Comparison of ENCODE assay signal across 1 cellular context in genomic region chr2:199764273-199764800, GRCh38.
TF ChIP-seq lines count a peak whose summit lies in the region.

No MANE protein-coding gene starts in this region.

TF ChIP-seq in HepG2, 621 proteins besides CTCF, POLR2A, EP300 and RAD21 (continued from another document and continues in another):
- TF ChIP-seq ELK4 (CRISPR knock-in tag; IDR thresholded peaks at IDR 0.05; ENCODE audit: borderline replicate concordance) (no peak), RERE (CRISPR knock-in tag; IDR thresholded peaks at IDR 0.05; ENCODE audit: low read depth) (no peak), TRIM24 (CRISPR knock-in tag; IDR thresholded peaks at IDR 0.05) (no peak), XBP1 (CRISPR knock-in tag; IDR thresholded peaks at IDR 0.05) (no peak), REPIN1 (CRISPR knock-in tag; IDR thresholded peaks at IDR 0.05; ENCODE audit: borderline replicate concordance, low read depth) (no peak), TFDP1 (CRISPR knock-in tag; IDR thresholded peaks at IDR 0.05; ENCODE audit: borderline replicate concordance) (no peak), SP4 (CRISPR knock-in tag; IDR thresholded peaks at IDR 0.05) (no peak), RBFOX2 (IDR thresholded peaks at IDR 0.05; ENCODE audit: low read depth, low read length) (no peak), ZNF652 (CRISPR knock-in tag; IDR thresholded peaks at IDR 0.05; ENCODE audit: borderline replicate concordance, low read depth) (no peak), ARNT2 (CRISPR knock-in tag; IDR thresholded peaks at IDR 0.05; ENCODE audit: low read depth) (no peak), MAZ (IDR thresholded peaks at IDR 0.05; ENCODE audit: borderline replicate concordance, low read depth, low read length) (no peak), MAZ (CRISPR knock-in tag; IDR thresholded peaks at IDR 0.05; ENCODE audit: low read depth) (no peak), FOXJ3 (CRISPR knock-in tag; IDR thresholded peaks at IDR 0.05; ENCODE audit: borderline replicate concordance) (0 out of 2 replicates have a peak, but pooled peaks have one; percentile 27), ZBTB25 (CRISPR knock-in tag; IDR thresholded peaks at IDR 0.05) (no peak), CEBPG (CRISPR knock-in tag; IDR thresholded peaks at IDR 0.05) (0 out of 2 replicates have a peak, but pooled peaks have one; percentile 37), HMGA1 (CRISPR knock-in tag; conservative IDR thresholded peaks at IDR 0.05) (no peak), ZBTB14 (CRISPR knock-in tag; IDR thresholded peaks at IDR 0.05) (no peak), TERF1 (CRISPR knock-in tag; IDR thresholded peaks at IDR 0.05) (no peak), IRF2 (CRISPR knock-in tag; IDR thresholded peaks at IDR 0.05) (no peak), SPEN (CRISPR knock-in tag; IDR thresholded peaks at IDR 0.05; ENCODE audit: low read depth) (no peak), YEATS4 (CRISPR knock-in tag; IDR thresholded peaks at IDR 0.05; ENCODE audit: borderline replicate concordance) (0 out of 2 replicates have a peak, but pooled peaks have one; percentile 47), ZNF362 (CRISPR knock-in tag; IDR thresholded peaks at IDR 0.05; ENCODE audit: borderline replicate concordance) (peak; percentile 84), REL (CRISPR knock-in tag; conservative IDR thresholded peaks at IDR 0.05) (no peak), IKZF5 (CRISPR knock-in tag; IDR thresholded peaks at IDR 0.05) (no peak), ZNF629 (CRISPR knock-in tag; conservative IDR thresholded peaks at IDR 0.05) (peak; percentile 31; the same call in 1 of the 2 replicates), ZMAT3 (CRISPR knock-in tag; conservative IDR thresholded peaks at IDR 0.05) (no peak), DNMT3B (CRISPR knock-in tag; conservative IDR thresholded peaks at IDR 0.05) (no peak), TEAD2 (CRISPR knock-in tag; IDR thresholded peaks at IDR 0.05) (no peak), ZNF275 (CRISPR knock-in tag; IDR thresholded peaks at IDR 0.05; ENCODE audit: borderline replicate concordance) (no peak), CSRNP2 (CRISPR knock-in tag; conservative IDR thresholded peaks at IDR 0.05; ENCODE audit: low read depth) (no peak), RXRB (CRISPR knock-in tag; IDR thresholded peaks at IDR 0.05; ENCODE audit: borderline replicate concordance) (no peak; the same call in 1 of the 2 replicates), ATF7-NPFF (CRISPR knock-in tag; IDR thresholded peaks at IDR 0.05; ENCODE audit: low read depth) (no peak), ZNF468 (CRISPR knock-in tag; IDR thresholded peaks at IDR 0.05) (no peak), ZBTB21 (CRISPR knock-in tag; IDR thresholded peaks at IDR 0.05) (no peak), ELF1 (CRISPR knock-in tag; IDR thresholded peaks at IDR 0.05) (0 out of 2 replicates have a peak, but pooled peaks have one; percentile 14)
